Comparison of ENCODE assay signal across 2 cellular contexts in the genomic region with DNA sequence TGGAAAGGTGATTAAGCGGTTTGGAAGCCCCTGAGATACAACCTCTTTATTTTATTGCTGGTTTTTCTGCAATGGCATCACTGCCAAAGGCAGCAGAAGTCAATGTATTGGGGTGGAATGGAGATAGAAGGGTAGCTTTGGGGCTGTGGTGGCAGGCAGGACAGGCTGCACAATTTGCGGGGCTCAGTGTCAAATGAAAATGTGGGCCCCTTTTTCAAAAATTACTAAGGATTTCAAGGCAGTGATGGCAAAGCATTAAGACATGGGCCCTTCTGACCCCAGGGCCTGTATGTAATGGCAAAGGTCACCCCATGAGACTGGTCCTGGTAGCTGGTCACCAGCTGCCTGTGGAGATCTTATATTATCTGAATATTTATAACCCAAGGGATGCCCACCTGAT.
TF ChIP-seq lines count a peak whose summit lies in the region.

No MANE protein-coding gene starts in this region.

TF ChIP-seq in A549, 52 proteins besides CTCF, POLR2A, EP300 and RAD21:
- TF ChIP-seq NR3C1 (IDR thresholded peaks at IDR 0.05) (no peak), E2F6 (IDR thresholded peaks at IDR 0.05; ENCODE audit: borderline replicate concordance, low read depth) (no peak), GATA3 (IDR thresholded peaks at IDR 0.05; ENCODE audit: borderline replicate concordance) (no peak), TP53 (CRISPR knock-in tag; IDR thresholded peaks at IDR 0.05) (no peak)

TF ChIP-seq in GM12878, 131 proteins besides CTCF, POLR2A, EP300 and RAD21:
- no peak for TF ChIP-seq MEF2B (IDR thresholded peaks at IDR 0.05; ENCODE audit: partially characterized antibody, poor library complexity, severe bottlenecking)
